1 cellular context compared by ENCODE assay signal in the genomic region with DNA sequence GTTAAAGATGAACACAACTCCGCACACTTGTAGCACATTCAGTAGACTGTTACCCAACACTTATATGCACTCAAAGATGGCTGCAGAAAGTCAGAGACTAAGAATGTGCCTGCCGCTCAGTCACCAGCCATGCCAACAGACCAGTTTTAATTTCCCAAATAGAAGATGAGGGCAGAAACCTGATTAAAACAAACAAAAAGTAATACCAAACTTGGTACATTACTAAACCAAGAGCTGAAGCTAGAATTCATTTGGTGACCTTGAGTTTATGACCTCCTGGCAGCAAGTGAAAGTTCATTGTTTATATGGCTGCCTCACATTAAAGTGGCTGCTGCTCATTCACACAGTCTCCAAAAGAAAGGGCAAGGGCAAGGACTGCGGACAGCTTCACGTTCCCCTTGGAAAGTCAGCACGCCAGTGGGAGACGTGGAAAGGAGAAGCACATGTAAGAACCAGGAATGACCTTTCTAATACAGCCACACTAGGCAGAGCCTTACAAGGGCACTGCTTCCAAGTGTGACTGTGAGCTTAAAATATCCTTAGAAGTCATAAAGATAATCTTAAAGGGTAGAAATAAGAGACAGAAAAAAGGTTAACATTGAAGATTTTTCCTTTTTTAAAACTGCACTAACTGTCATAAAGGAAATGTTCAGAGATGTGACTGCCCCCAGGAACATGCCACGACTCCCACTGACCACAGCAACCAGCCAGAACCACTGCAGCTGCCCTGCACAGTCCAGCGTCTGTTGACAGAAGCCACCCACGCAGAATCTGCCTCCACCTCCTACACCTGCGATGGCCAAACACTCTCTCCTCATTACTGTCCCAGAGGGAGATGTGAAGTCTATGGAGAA.
TF ChIP-seq lines count a peak whose summit lies in the region.

No MANE protein-coding gene starts in this region.

TF ChIP-seq in K562, 482 proteins besides CTCF, POLR2A, EP300 and RAD21 (continued from another document):
- TF ChIP-seq DMBX1 (CRISPR knock-in tag; IDR thresholded peaks at IDR 0.05; ENCODE audit: borderline replicate concordance) = no peak
- TF ChIP-seq MYNN (IDR thresholded peaks at IDR 0.05) = no peak
- TF ChIP-seq MYNN (CRISPR knock-in tag; IDR thresholded peaks at IDR 0.05) = no peak
- no peak for TF ChIP-seq ZNF644 (tag; IDR thresholded peaks at IDR 0.05; ENCODE audit: low read depth)
- peak; percentile 33; the same call in 1 of the 2 replicates for TF ChIP-seq KLF16 (IDR thresholded peaks at IDR 0.05)
- TF ChIP-seq EGR1 (conservative IDR thresholded peaks at IDR 0.05) = peak; percentile 94
- TF ChIP-seq POLR2AphosphoS2 (IDR thresholded peaks at IDR 0.05; ENCODE audit: low read length) = no peak
- no peak for TF ChIP-seq SP1 (CRISPR knock-in tag; IDR thresholded peaks at IDR 0.05)
- no peak for TF ChIP-seq ZC3H8 (IDR thresholded peaks at IDR 0.05)
- no peak for TF ChIP-seq MEF2A (IDR thresholded peaks at IDR 0.05; ENCODE audit: control insufficient read depth, low read depth, low read length)
- TF ChIP-seq ZC3H4 (CRISPR knock-in tag; IDR thresholded peaks at IDR 0.05; ENCODE audit: borderline replicate concordance) = no peak
- TF ChIP-seq, protein P1, sequence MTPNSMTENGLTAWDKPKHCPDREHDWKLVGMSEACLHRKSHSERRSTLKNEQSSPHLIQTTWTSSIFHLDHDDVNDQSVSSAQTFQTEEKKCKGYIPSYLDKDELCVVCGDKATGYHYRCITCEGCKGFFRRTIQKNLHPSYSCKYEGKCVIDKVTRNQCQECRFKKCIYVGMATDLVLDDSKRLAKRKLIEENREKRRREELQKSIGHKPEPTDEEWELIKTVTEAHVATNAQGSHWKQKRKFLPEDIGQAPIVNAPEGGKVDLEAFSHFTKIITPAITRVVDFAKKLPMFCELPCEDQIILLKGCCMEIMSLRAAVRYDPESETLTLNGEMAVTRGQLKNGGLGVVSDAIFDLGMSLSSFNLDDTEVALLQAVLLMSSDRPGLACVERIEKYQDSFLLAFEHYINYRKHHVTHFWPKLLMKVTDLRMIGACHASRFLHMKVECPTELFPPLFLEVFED (CRISPR knock-in tag; conservative IDR thresholded peaks at IDR 0.05) = no peak
- TF ChIP-seq POLR2H (tag; IDR thresholded peaks at IDR 0.05; ENCODE audit: low read depth) = no peak
